22 cellular contexts compared by ENCODE assay signal in genomic region chr18:61817086-61817485, GRCh38.
A peak's percentile ranks its signal among the peaks of the same experiment; 100 is the strongest.
DNase-seq lines count a peak whose midpoint lies in the region; ATAC-seq, FAIRE-seq and TF ChIP-seq lines count a peak whose summit lies in the region.
"Had no signal": no experiment of that assay in that cellular context is flagged by ENCODE, and none has a peak within 500 bp of the region (broad histone marks: within the 10 kb centered on the region; RNA-seq: fewer than 3 reads in every experiment).

No MANE protein-coding gene starts in this region.

- peaks cover 4% of the 10 kb centered on the region; the same call in 1 of the 2 replicates for H3K9me1 ChIP-seq in IMR-90 (ENCODE audit: insufficient read depth, low read length)

- TF ChIP-seq CTCF in AG10803 (conservative IDR thresholded peaks at IDR 0.05; ENCODE audit: low read length): no peak
- no peak for TF ChIP-seq CTCF in IMR-90 (conservative IDR thresholded peaks at IDR 0.05; ENCODE audit: low read depth, low read length)
- TF ChIP-seq CTCF in choroid plexus epithelial cell (conservative IDR thresholded peaks at IDR 0.05; ENCODE audit: low read depth, low read length): no peak
- TF ChIP-seq CTCF in glutamatergic neuron (IDR thresholded peaks at IDR 0.05; ENCODE audit: partially characterized antibody, unreplicated experiment): no peak

- H2BK20ac ChIP-seq in IMR-90 (ENCODE audit: low read depth, low read length): no peak overlapping the region

- H3K4me2 ChIP-seq in IMR-90 (ENCODE audit: low read depth, low read length) (no peak overlapping the region), mesenchymal stem cell (ENCODE audit: low read length, poor library complexity, severe bottlenecking) (no peak overlapping the region)
- H3K4me2 ChIP-seq: GM23338 had no signal

- no peak overlapping the region for H2AFZ ChIP-seq in IMR-90 (replicated peaks; ENCODE audit: low read length, poor library complexity)
- H2AFZ ChIP-seq in mesenchymal stem cell (ENCODE audit: low read depth, low read length): no peak overlapping the region
- H2AFZ ChIP-seq: GM23338 had no signal

- H3K23ac ChIP-seq in IMR-90 (ENCODE audit: low read depth, low read length) (no peak overlapping the region), mesenchymal stem cell (ENCODE audit: low read length in 2 of 2) (no peak overlapping the region)

- FAIRE-seq in GM12892 (lab: Jason Lieb, UNC): no peak
- FAIRE-seq: A204.1 had no signal

- no peak overlapping the region for H2AK9ac ChIP-seq in IMR-90 (replicated peaks; ENCODE audit: low read depth, low read length, poor library complexity)

- WGBS in IMR-90 (ENCODE audit: extremely low coverage in 2 of 2, insufficient read length in 1 of 2), 2 experiments: 100% methylated on average over 2 of the region's 5 CpGs; no CpG with 5 or more reads in 1 of the 2 experiments
- 97% methylated on average over 5 of the region's 5 CpGs for WGBS in mesenchymal stem cell

- H3K27me3 Mint-ChIP-seq in glutamatergic neuron (ENCODE audit: unreplicated experiment): no peaks in the 10 kb centered on the region

- H2BK120ac ChIP-seq in IMR-90 (ENCODE audit: low read depth, low read length): no peak overlapping the region
- no peak overlapping the region for H2BK120ac ChIP-seq in mesenchymal stem cell (ENCODE audit: low read depth, low read length)

- H4K8ac ChIP-seq in IMR-90 (ENCODE audit: low read depth in 2 of 2, low read length in 2 of 2) (no peak overlapping the region), mesenchymal stem cell (ENCODE audit: low read length) (no peak overlapping the region)

- no peak overlapping the region for H3K4ac ChIP-seq in IMR-90 (ENCODE audit: low read depth, low read length)
- no peak overlapping the region for H3K4ac ChIP-seq in mesenchymal stem cell (ENCODE audit: low read depth in 1 of 2, low read length in 2 of 2)

- H3K27me3 ChIP-seq in IMR-90 (ENCODE audit: control insufficient read depth, insufficient read depth, low read length) (no peaks in the 10 kb centered on the region), mesenchymal stem cell (ENCODE audit: control insufficient read depth in 1 of 2, insufficient read depth in 1 of 2, low read length in 2 of 2) (no peaks in the 10 kb centered on the region)

- H3K36me3 ChIP-seq in IMR-90 (ENCODE audit: control insufficient read depth, insufficient read depth, low read length) (peaks cover 18% of the 10 kb centered on the region), mesenchymal stem cell (ENCODE audit: control insufficient read depth in 1 of 2, insufficient read depth in 2 of 2, low read depth in 1 of 2, low read length in 2 of 2) (peaks cover 6 to 7% of the 10 kb centered on the region in 2 experiments)

- H4K91ac ChIP-seq in IMR-90 (ENCODE audit: insufficient read depth, low read depth, low read length) (no peak overlapping the region), mesenchymal stem cell (ENCODE audit: low read length) (no peak overlapping the region)

- no peak overlapping the region for H3K4me3 ChIP-seq in AG10803 (ENCODE audit: low read length)
- H3K4me3 ChIP-seq in IMR-90 (ENCODE audit: insufficient read depth, low read depth, low read length): no peak overlapping the region
- no peak overlapping the region for H3K4me3 ChIP-seq in choroid plexus epithelial cell (ENCODE audit: low read depth, low read length)
- no peak overlapping the region for H3K4me3 ChIP-seq in mesenchymal stem cell (ENCODE audit: insufficient read depth in 1 of 2, low read depth in 1 of 2, low read length in 2 of 2)
- H3K4me3 ChIP-seq: GM23338 had no signal

- H3K4me1 Mint-ChIP-seq in glutamatergic neuron (ENCODE audit: low read depth, unreplicated experiment): peaks cover 7% of the 10 kb centered on the region
- H3K4me1 Mint-ChIP-seq: GM23338 had no signal

- no peak overlapping the region for H2BK12ac ChIP-seq in mesenchymal stem cell (ENCODE audit: low read length in 2 of 2)

- POLR2A ChIA-PET in IMR-90 (lab: Charles Lee; ENCODE audit: unreplicated experiment): no interaction called here

- H4K20me1 ChIP-seq in IMR-90 (ENCODE audit: insufficient read depth, low read length): no peaks in the 10 kb centered on the region

- CTCF ChIA-PET in IMR-90 (lab: Yijun Ruan, JAX): no interaction called here

- no peak overlapping the region for H3K4me3 Mint-ChIP-seq in glutamatergic neuron (ENCODE audit: unreplicated experiment)
- H3K4me3 Mint-ChIP-seq: GM23338 had no signal

- no TSS peak for BruUV-seq in IMR-90 (replicated peaks; lab: Mats Ljungman, UMichigan)

- DNase-seq in AG10803 (ENCODE audit: low read depth): peak; percentile 56
- peak; percentile 45 for DNase-seq in IMR-90
- peak; percentile 26 for DNase-seq in choroid plexus epithelial cell (ENCODE audit: low read depth)
- DNase-seq in mesenchymal stem cell: peak; percentile 19
- DNase-seq in middle frontal gyrus (ENCODE audit: extremely low spot score, low spot score): no peak
- DNase-seq in GM12892 (ENCODE audit: insufficient read length): no peak
- DNase-seq in glutamatergic neuron: no peak
- DNase-seq: AML-193, DMS79, HCEC 1CT, NCI-H1105 treated with DMSO at 0.1 percent for 48 hours, NCI-H1694 treated with DMSO at 0.1 percent for 48 hours, NCI-H2107, NCI-H510A, NCI-H774, OCI-M1, SHP77 treated with DMSO at 0.1 percent for 48 hours, SK-N-SH had no signal

- no peak for TF ChIP-seq RAD21 in IMR-90 (IDR thresholded peaks at IDR 0.05; ENCODE audit: low read length)

- in situ Hi-C loops in IMR-90 (cut with MboI; ENCODE audit: low sequenced_read_pairs): no loop called here

- TF ChIP-seq POLR2A in IMR-90 (IDR thresholded peaks at IDR 0.05; ENCODE audit: low read depth, low read length) (no peak), GM12892 (IDR thresholded peaks at IDR 0.05; ENCODE audit: low read depth, low read length) (no peak)

- peaks cover 4% of the 10 kb centered on the region; the same call in 1 of the 2 replicates for H3K4me1 ChIP-seq in IMR-90 (ENCODE audit: control insufficient read depth, insufficient read depth, low read length)
- no peaks in the 10 kb centered on the region for H3K4me1 ChIP-seq in mesenchymal stem cell (ENCODE audit: control insufficient read depth, insufficient read depth, low read depth, low read length)

- H2BK15ac ChIP-seq in IMR-90 (ENCODE audit: low read depth, low read length): no peak overlapping the region
- H2BK15ac ChIP-seq in mesenchymal stem cell (ENCODE audit: low read depth, poor library complexity, severe bottlenecking): no peak overlapping the region

- H3K9ac ChIP-seq in IMR-90 (ENCODE audit: low read depth, low read length) (no peak overlapping the region), mesenchymal stem cell (ENCODE audit: low read length) (no peak overlapping the region)
- H3K9ac ChIP-seq: SK-N-SH had no signal

- no peak overlapping the region for H4K5ac ChIP-seq in IMR-90 (ENCODE audit: low read depth, low read length)

- H3K56ac ChIP-seq in IMR-90 (ENCODE audit: extremely low read depth, insufficient read depth, low read length): no peak overlapping the region

- H3K18ac ChIP-seq in IMR-90 (ENCODE audit: low read depth, low read length): no peak overlapping the region
- no peak overlapping the region for H3K18ac ChIP-seq in mesenchymal stem cell (ENCODE audit: low read depth in 1 of 2, low read length in 2 of 2)

- no peak overlapping the region for H3K27ac Mint-ChIP-seq in glutamatergic neuron (ENCODE audit: unreplicated experiment)
- H3K27ac Mint-ChIP-seq: GM23338 had no signal

- H3K9me3 ChIP-seq in IMR-90 (ENCODE audit: control insufficient read depth, insufficient read depth, low read length) (no peaks in the 10 kb centered on the region), mesenchymal stem cell (ENCODE audit: control insufficient read depth, low read length) (no peaks in the 10 kb centered on the region)
- H3K9me3 ChIP-seq: SK-N-SH had no signal

- no peak overlapping the region for H3K27ac ChIP-seq in IMR-90 (ENCODE audit: insufficient read depth, low read length)
- no peak overlapping the region for H3K27ac ChIP-seq in mesenchymal stem cell (ENCODE audit: low read length, poor library complexity, severe bottlenecking)
- H3K27ac ChIP-seq: C4-2B had no signal

- intact Hi-C loops in IMR-90 (cut with micrococcal nuclease): no loop called here

- no peak overlapping the region for H3K14ac ChIP-seq in IMR-90 (replicated peaks; ENCODE audit: low read depth, low read length)
- H3K14ac ChIP-seq in mesenchymal stem cell (ENCODE audit: low read length in 2 of 2): no peak overlapping the region

- H3K79me1 ChIP-seq in IMR-90 (ENCODE audit: low read depth in 1 of 2, low read length in 2 of 2) (peaks cover 7 to 31% of the 10 kb centered on the region in 2 experiments; a peak in 3 of 4 replicates), mesenchymal stem cell (replicated peaks; ENCODE audit: low read length, poor library complexity, severe bottlenecking) (no peaks in the 10 kb centered on the region)

- no peak overlapping the region for H2BK5ac ChIP-seq in IMR-90 (ENCODE audit: low read depth, low read length, poor library complexity, severe bottlenecking)
- no peak overlapping the region for H2BK5ac ChIP-seq in mesenchymal stem cell (ENCODE audit: low read depth, low read length, poor library complexity, severe bottlenecking)

- H3K9me3 Mint-ChIP-seq in glutamatergic neuron (ENCODE audit: unreplicated experiment): peaks cover 3% of the 10 kb centered on the region
- H3K9me3 Mint-ChIP-seq: GM23338 had no signal

- H3K36me3 Mint-ChIP-seq in glutamatergic neuron (ENCODE audit: unreplicated experiment): peaks cover 3% of the 10 kb centered on the region

- dilution Hi-C loops in IMR-90 (cut with HindIII; ENCODE audit: low sequenced_read_pairs, unreplicated experiment): no loop called here

- ATAC-seq in IMR-90 (ENCODE audit: low read depth): peak; percentile 32; the same call in 1 of the 2 replicates
- ATAC-seq in GM18870 (IDR thresholded peaks at IDR 0.05; ENCODE audit: unreplicated experiment): no peak
- ATAC-seq: GM23338 had no signal

- H2AK5ac ChIP-seq in IMR-90 (ENCODE audit: low read depth, low read length): no peak overlapping the region
- no peak overlapping the region for H2AK5ac ChIP-seq in mesenchymal stem cell (ENCODE audit: low read length, severe bottlenecking)

TF ChIP-seq in IMR-90, 13 proteins besides CTCF, POLR2A, EP300 and RAD21 (continues in another document):
- TF ChIP-seq SMC3 (IDR thresholded peaks at IDR 0.05; ENCODE audit: low read depth, low read length) (no peak), MAFK (IDR thresholded peaks at IDR 0.05; ENCODE audit: low read depth, low read length) (no peak), CEBPB (IDR thresholded peaks at IDR 0.05; ENCODE audit: low read depth, low read length) (no peak), MXI1 (IDR thresholded peaks at IDR 0.05; ENCODE audit: borderline replicate concordance, low read depth, low read length) (no peak), BHLHE40 (IDR thresholded peaks at IDR 0.05; ENCODE audit: low read depth, low read length) (no peak), RFX5 (IDR thresholded peaks at IDR 0.05; ENCODE audit: low read depth, low read length) (no peak)
- TF ChIP-seq, protein P1, sequence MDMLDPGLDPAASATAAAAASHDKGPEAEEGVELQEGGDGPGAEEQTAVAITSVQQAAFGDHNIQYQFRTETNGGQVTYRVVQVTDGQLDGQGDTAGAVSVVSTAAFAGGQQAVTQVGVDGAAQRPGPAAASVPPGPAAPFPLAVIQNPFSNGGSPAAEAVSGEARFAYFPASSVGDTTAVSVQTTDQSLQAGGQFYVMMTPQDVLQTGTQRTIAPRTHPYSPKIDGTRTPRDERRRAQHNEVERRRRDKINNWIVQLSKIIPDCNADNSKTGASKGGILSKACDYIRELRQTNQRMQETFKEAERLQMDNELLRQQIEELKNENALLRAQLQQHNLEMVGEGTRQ (IDR thresholded peaks at IDR 0.05; ENCODE audit: low read depth, low read length): no peak

Comparison
In these comparisons a context has a peak if more than half of its experiments do, and no peak if none do; other contexts are left out.
1. DNase-seq: peak in AG10803 (single experiment), IMR-90 (single experiment), choroid plexus epithelial cell (single experiment) and mesenchymal stem cell (single experiment); none in middle frontal gyrus (single experiment), GM12892 (single experiment) and glutamatergic neuron (single experiment).